Comparison of ENCODE assay signal across 8 cellular contexts in genomic region chr10:49942339-49942705, GRCh38. TPM values are rescaled to one million over a fixed set of nuclear protein-coding genes. Genes with fewer than 3 reads are reported as not detected.
DNase-seq lines count a peak whose midpoint lies in the region; ATAC-seq and TF ChIP-seq lines count a peak whose summit lies in the region.
"Not testable (repeated sequence)": the region's sequence is repeated elsewhere in the genome, so short reads cannot be mapped to it uniquely, and the experiment has no call there.

No MANE protein-coding gene starts in this region.

- POLR2A ChIA-PET in activated CD4-positive, alpha-beta memory T cell treated with anti-CD3 and anti-CD28 coated beads for 36 hours (lab: Charles Lee), result not testable (repeated sequence)

- TF ChIP-seq CTCF in LNCaP clone FGC (IDR thresholded peaks at IDR 0.05; ENCODE audit: control insufficient read depth, extremely low read depth, insufficient read depth); dorsolateral prefrontal cortex (IDR thresholded peaks at IDR 0.05 in 54 of 56, conservative IDR thresholded peaks at IDR 0.05 in 2 of 56; ENCODE audit: low read depth in 1 of 56, partially characterized antibody in 56 of 56); ovary (IDR thresholded peaks at IDR 0.05); vagina (IDR thresholded peaks at IDR 0.05): not testable (repeated sequence)

- not testable (repeated sequence) for H3K27me3 Mint-ChIP-seq in activated CD4-positive, alpha-beta memory T cell treated with anti-CD3 and anti-CD28 coated beads for 36 hours

- not testable (repeated sequence) for H3K9me3 ChIP-seq in ovary, vagina

- TF ChIP-seq EP300 in ovary (IDR thresholded peaks at IDR 0.05), result not testable (repeated sequence)

- peak overlapping the region; percentile 83 for H3K27ac Mint-ChIP-seq in activated CD4-positive, alpha-beta memory T cell treated with anti-CD3 and anti-CD28 coated beads for 36 hours

- TF ChIP-seq POLR2A in GM18505 (IDR thresholded peaks at IDR 0.05; ENCODE audit: borderline replicate concordance, extremely low read depth, insufficient read depth, insufficient read length); ovary (IDR thresholded peaks at IDR 0.05); vagina (IDR thresholded peaks at IDR 0.05): not testable (repeated sequence)

- ATAC-seq in GM18505 (IDR thresholded peaks at IDR 0.05; ENCODE audit: unreplicated experiment), result peak; percentile 3
- ATAC-seq in HG02610 (IDR thresholded peaks at IDR 0.05; ENCODE audit: unreplicated experiment), result peak; percentile 18

- H3K4me3 Mint-ChIP-seq in activated CD4-positive, alpha-beta memory T cell treated with anti-CD3 and anti-CD28 coated beads for 36 hours, result peak overlapping the region; percentile 96

- H3K9me3 Mint-ChIP-seq in activated CD4-positive, alpha-beta memory T cell treated with anti-CD3 and anti-CD28 coated beads for 36 hours, result not testable (repeated sequence)

- WGBS in ovary, 3 donors, result 0 to 1% (median 0%) methylated on average over 12 of the region's 12 CpGs

- H3K36me3 Mint-ChIP-seq in activated CD4-positive, alpha-beta memory T cell treated with anti-CD3 and anti-CD28 coated beads for 36 hours, result peaks cover 14% of the 10 kb centered on the region

- H3K27ac ChIP-seq in dorsolateral prefrontal cortex (peak overlapping the region in 37 of 59 donors; percentile 7 to 84 (median 62)), ovary (peak overlapping the region in 1 of 2 donors; percentile 38), vagina (peak overlapping the region; percentile 38)

- not testable (repeated sequence) for H3K36me3 ChIP-seq in ovary, vagina

- H3K4me1 Mint-ChIP-seq in activated CD4-positive, alpha-beta memory T cell treated with anti-CD3 and anti-CD28 coated beads for 36 hours (ENCODE audit: low read depth), result peaks cover 19% of the 10 kb centered on the region

- not testable (repeated sequence) for H3K27me3 ChIP-seq in dorsolateral prefrontal cortex, ovary, vagina

- DNase-seq in LNCaP clone FGC (ENCODE audit: low read depth); dorsolateral prefrontal cortex; ovary; vagina (ENCODE audit: extremely low spot score in 2 of 2): not testable (repeated sequence)
- peak; percentile 8 for DNase-seq in activated CD4-positive, alpha-beta memory T cell treated with anti-CD3 and anti-CD28 coated beads for 36 hours
- peak; percentile 28 for DNase-seq in iris pigment epithelial cell (ENCODE audit: low read depth)

- intact Hi-C loops in activated CD4-positive, alpha-beta memory T cell treated with anti-CD3 and anti-CD28 coated beads for 36 hours (cut with micrococcal nuclease); dorsolateral prefrontal cortex (cut with DNase I); ovary (cut with DNase I); vagina (cut with DNase I): not testable (repeated sequence)

- H3K4me1 ChIP-seq in ovary (ENCODE audit: insufficient read depth), result not testable (repeated sequence)
- H3K4me1 ChIP-seq in vagina, result peaks cover 27% of the 10 kb centered on the region

- CTCF ChIA-PET in activated CD4-positive, alpha-beta memory T cell treated with anti-CD3 and anti-CD28 coated beads for 36 hours (lab: Charles Lee), result not testable (repeated sequence)

- H3K4me3 ChIP-seq in LNCaP clone FGC (ENCODE audit: low read depth, low read length), result peak overlapping the region; percentile 90
- peak overlapping the region; percentile 60 to 100 (median 88) for H3K4me3 ChIP-seq in dorsolateral prefrontal cortex
- H3K4me3 ChIP-seq in ovary, result peak overlapping the region; percentile 87
- peak overlapping the region; percentile 66 to 97 for H3K4me3 ChIP-seq in vagina

RNA-seq across cellular contexts. Expression of gene TIMM23B, which starts 0.5 kb away (rescaled TPM):
- total RNA-seq in activated CD4-positive, alpha-beta memory T cell treated with anti-CD3 and anti-CD28 coated beads for 36 hours, result 10 to 100 TPM; 13.4 to 14.0 TPM
- total RNA-seq in dorsolateral prefrontal cortex (10 to 100 TPM; 14.3 to 40.5 (median 25.9) TPM), ovary (10 to 100 TPM; 14.1 to 26.8 (median 15.2) TPM), vagina (20.6 TPM)
- polyA plus RNA-seq in ovary, result 10 to 100 TPM in 1 of 2 donors, 1 to 10 TPM in 1; 8.7 to 11.7 TPM

RNA-seq across cellular contexts. Expression of gene PARG, which starts 0.5 kb away (rescaled TPM):
- 10 to 100 TPM; 25.5 to 27.0 TPM for total RNA-seq in activated CD4-positive, alpha-beta memory T cell treated with anti-CD3 and anti-CD28 coated beads for 36 hours
- total RNA-seq in dorsolateral prefrontal cortex, result 10 to 100 TPM; 24.1 to 78.1 (median 62.9) TPM
- 10 to 100 TPM; 17.6 to 33.3 (median 28.6) TPM for total RNA-seq in ovary
- polyA plus RNA-seq in ovary, result 10 to 100 TPM in 1 of 2 donors, 1 to 10 TPM in 1; 8.1 to 10.5 TPM
- 23.6 TPM for total RNA-seq in vagina

RNA-seq across cellular contexts. Expression of gene AGAP6, which starts 45.9 kb away (rescaled TPM):
- 10 to 100 TPM; 11.6 to 11.8 TPM for total RNA-seq in activated CD4-positive, alpha-beta memory T cell treated with anti-CD3 and anti-CD28 coated beads for 36 hours
- total RNA-seq in dorsolateral prefrontal cortex, result 10 to 100 TPM; 12.8 to 29.1 (median 20.8) TPM
- 10 to 100 TPM in 5 of 7 donors, 1 to 10 TPM in 2; 9.1 to 20.9 (median 10.2) TPM for total RNA-seq in ovary
- polyA plus RNA-seq in ovary, result 1 to 10 TPM; 7.3 to 9.3 TPM
- 12.0 TPM for total RNA-seq in vagina
